Comparison of ENCODE assay signal across 26 cellular contexts in genomic region chr2:121994238-121995206, GRCh38.
DNase-seq lines count a peak whose midpoint lies in the region; ATAC-seq and TF ChIP-seq lines count a peak whose summit lies in the region.
"Had no signal": no experiment of that assay in that cellular context is flagged by ENCODE, and none has a peak within 500 bp of the region (broad histone marks: within the 10 kb centered on the region; RNA-seq: fewer than 3 reads in every experiment).

No MANE protein-coding gene starts in this region.

- ATAC-seq in GM18867 (IDR thresholded peaks at IDR 0.05; ENCODE audit: unreplicated experiment): peak; percentile 82
- peak; percentile 65 for ATAC-seq in HG02610 (IDR thresholded peaks at IDR 0.05; ENCODE audit: unreplicated experiment)
- ATAC-seq in HG03432 (IDR thresholded peaks at IDR 0.05; ENCODE audit: unreplicated experiment): peak; percentile 62
- ATAC-seq: activated CD4-positive, alpha-beta T cell treated with anti-CD3 and anti-CD28 coated beads for 36 hours; activated CD8-positive, alpha-beta T cell treated with anti-CD3 and anti-CD28 coated beads, Interleukin-2, amount 10 ng/mL, durations not matched to agents 7 days and 5 days; activated T-helper 17 cell treated with anti-CD3 and anti-CD28 coated beads, Interleukin-2, amount 50 U/mL, for 72 hours; heart right ventricle; stimulated activated naive B cell treated with anti-CD40 and anti-IgM and Interleukin-4, amounts not matched to agents 10 μg/mL and 1 μg/mL and 100 μg/mL, for 72 hours had no signal

- H3K56ac ChIP-seq in mesendoderm (ENCODE audit: low read length): no peak overlapping the region

- no peak overlapping the region for H2BK120ac ChIP-seq in mesendoderm (ENCODE audit: low read depth, low read length)

- intact Hi-C loops in esophagus muscularis mucosa (cut with DNase I): no loop called here

- no peak for TF ChIP-seq EP300 in esophagus muscularis mucosa (IDR thresholded peaks at IDR 0.05)

- peak; percentile 57 for DNase-seq in esophagus muscularis mucosa (ENCODE audit: extremely low spot score)
- no peak for DNase-seq in mesendoderm
- no peak for DNase-seq in RWPE1 (ENCODE audit: low spot score)
- DNase-seq in iPS-NIHi11 (ENCODE audit: low spot score): no peak
- DNase-seq: activated CD4-positive, alpha-beta T cell treated with anti-CD3 and anti-CD28 coated beads for 36 hours; activated CD8-positive, alpha-beta T cell treated with anti-CD3 and anti-CD28 coated beads, Interleukin-2, amount 10 ng/mL, durations not matched to agents 7 days and 5 days; activated naive CD4-positive, alpha-beta T cell treated with anti-CD3 and anti-CD28 coated beads, Interleukin-2, amount 10 ng/mL, durations not matched to agents 7 days and 5 days; amniotic stem cell; C1 segment of cervical spinal cord; cerebellar nuclear complex; foreskin melanocyte; heart right ventricle; NCI-H1417; NCI-H2081; NCI-H526 treated with DMSO at 0.1 percent for 48 hours; stimulated activated naive B cell treated with anti-CD40 and anti-IgM and Interleukin-4, amounts not matched to agents 10 μg/mL and 1 μg/mL and 100 μg/mL, for 72 hours; substantia nigra; SW 1271 had no signal

- no peak overlapping the region for H2AK5ac ChIP-seq in mesendoderm (ENCODE audit: low read length)

- no peak overlapping the region for H3K4ac ChIP-seq in mesendoderm (ENCODE audit: low read depth, low read length)

- H3K23ac ChIP-seq in mesendoderm (ENCODE audit: low read length): no peak overlapping the region

- H3K4me3 ChIP-seq in esophagus muscularis mucosa (no peak overlapping the region), mesendoderm (ENCODE audit: low read length) (no peak overlapping the region)
- H3K4me3 ChIP-seq: heart right ventricle, K562, neural progenitor cell, skin epidermis had no signal

- H3K79me2 ChIP-seq in mesendoderm (ENCODE audit: control insufficient read depth, insufficient read depth, low read length): no peaks in the 10 kb centered on the region
- H3K79me2 ChIP-seq: parathyroid adenoma had no signal

- WGBS in esophagus muscularis mucosa: 92% methylated on average over 3 of the region's 3 CpGs
- WGBS in mesendoderm (ENCODE audit: extremely low coverage, insufficient coverage, low lambda C conversion rate): no CpG with 5 or more reads among the region's 3 CpGs

- no peaks in the 10 kb centered on the region for H3K9me3 ChIP-seq in esophagus muscularis mucosa

- H3K18ac ChIP-seq in mesendoderm (ENCODE audit: low read length): no peak overlapping the region

- no peak overlapping the region for H2BK15ac ChIP-seq in mesendoderm (replicated peaks; ENCODE audit: low read depth)

- H2BK5ac ChIP-seq in mesendoderm (ENCODE audit: low read length): no peak overlapping the region

- H3K27me3 ChIP-seq in esophagus muscularis mucosa (no peaks in the 10 kb centered on the region), mesendoderm (ENCODE audit: insufficient read depth, low read length, poor library complexity) (no peaks in the 10 kb centered on the region)
- H3K27me3 ChIP-seq: neural progenitor cell had no signal

- H4K5ac ChIP-seq in mesendoderm (ENCODE audit: low read length): no peak overlapping the region

- H3K9ac ChIP-seq in mesendoderm (ENCODE audit: low read length): no peak overlapping the region
- H3K9ac ChIP-seq: neural progenitor cell, parathyroid adenoma had no signal

- H3K27ac ChIP-seq in esophagus muscularis mucosa (replicated peaks in 1 of 4) (no peak overlapping the region), mesendoderm (ENCODE audit: low read depth, low read length) (no peak overlapping the region), RWPE1 (no peak overlapping the region)
- H3K27ac ChIP-seq: heart right ventricle, neural progenitor cell, parathyroid adenoma, skin epidermis had no signal

- no peaks in the 10 kb centered on the region for H3K36me3 ChIP-seq in esophagus muscularis mucosa
- H3K36me3 ChIP-seq in mesendoderm (ENCODE audit: control insufficient read depth, insufficient read depth, low read length): no peaks in the 10 kb centered on the region
- H3K36me3 ChIP-seq: heart right ventricle, neural progenitor cell had no signal

- H3K4me1 ChIP-seq in esophagus muscularis mucosa (peaks cover 0 to 9% (median 3%) of the 10 kb centered on the region in 4 donors), mesendoderm (ENCODE audit: control insufficient read depth, low read depth, low read length) (no peaks in the 10 kb centered on the region)
- H3K4me1 ChIP-seq: neural progenitor cell had no signal

- POLR2A ChIA-PET in RWPE1 (lab: Yijun Ruan, JAX; ENCODE audit: low non-redundant PET): no interaction called here

- no peak overlapping the region for H4K8ac ChIP-seq in mesendoderm (ENCODE audit: low read depth, low read length)

- no peak for TF ChIP-seq POLR2A in esophagus muscularis mucosa (IDR thresholded peaks at IDR 0.05; ENCODE audit: low read depth)

- no peaks in the 10 kb centered on the region for H3K79me1 ChIP-seq in mesendoderm (ENCODE audit: low read length)

- no peak overlapping the region for H3K4me2 ChIP-seq in mesendoderm (ENCODE audit: low read length)
- H3K4me2 ChIP-seq: neural progenitor cell had no signal

- CTCF ChIA-PET in RWPE1 (lab: Yijun Ruan, JAX): interaction anchor here (0.7 kb wide), 1 partner anchor 302 kb away, joined by 4 read pairs; no protein-coding TSS in a partner anchor

- no peak for TF ChIP-seq CTCF in esophagus muscularis mucosa (IDR thresholded peaks at IDR 0.05)
- no peak for TF ChIP-seq CTCF in RWPE1 (conservative IDR thresholded peaks at IDR 0.05; ENCODE audit: low read depth)
